Comparison of ENCODE assay signal across 8 cellular contexts in genomic region chr6:141483561-141484061, GRCh38.
DNase-seq lines count a peak whose midpoint lies in the region; ATAC-seq and TF ChIP-seq lines count a peak whose summit lies in the region.

No MANE protein-coding gene starts in this region.

- H3K27me3 ChIP-seq in thoracic aorta (replicated peaks; ENCODE audit: insufficient read depth): no peaks in the 10 kb centered on the region

- ATAC-seq in GM18498 (IDR thresholded peaks at IDR 0.05; ENCODE audit: unreplicated experiment) (peak; percentile 87), HG02623 (IDR thresholded peaks at IDR 0.05; ENCODE audit: unreplicated experiment) (peak; percentile 87), thoracic aorta (ENCODE audit: insufficient number of reproducible peaks, low FRiP score, low read depth) (no peak)

- H3K9me3 Mint-ChIP-seq in nephron: no peaks in the 10 kb centered on the region
- peaks cover 9% of the 10 kb centered on the region for H3K9me3 Mint-ChIP-seq in mesothelial cell of epicardium

- peak overlapping the region; percentile 21 to 74 (median 34) for H3K27ac Mint-ChIP-seq in nephron
- H3K27ac Mint-ChIP-seq in mesothelial cell of epicardium: no peak overlapping the region

- peaks cover 13% of the 10 kb centered on the region for H3K4me1 Mint-ChIP-seq in nephron
- no peaks in the 10 kb centered on the region for H3K4me1 Mint-ChIP-seq in mesothelial cell of epicardium

- H3K27me3 Mint-ChIP-seq in nephron (ENCODE audit: low read depth): no peaks in the 10 kb centered on the region
- H3K27me3 Mint-ChIP-seq in mesothelial cell of epicardium (ENCODE audit: low read depth): no peaks in the 10 kb centered on the region

- H3K4me3 Mint-ChIP-seq in nephron: peak overlapping the region in 1 of 3 experiments; percentile 29
- H3K4me3 Mint-ChIP-seq in mesothelial cell of epicardium: no peak overlapping the region

- TF ChIP-seq CTCF in WI38 (IDR thresholded peaks at IDR 0.05; ENCODE audit: low read depth, low read length) (no peak), nephron (IDR thresholded peaks at IDR 0.05; ENCODE audit: unreplicated experiment in 3 of 3) (no peak), thoracic aorta (IDR thresholded peaks at IDR 0.05) (no peak), mesothelial cell of epicardium (IDR thresholded peaks at IDR 0.05; ENCODE audit: unreplicated experiment) (no peak)

- peaks cover 7 to 19% of the 10 kb centered on the region in 2 donors for H3K4me1 ChIP-seq in thoracic aorta (ENCODE audit: control insufficient read depth in 1 of 2, low read depth in 2 of 2)

- no peaks in the 10 kb centered on the region for H3K9me3 ChIP-seq in thoracic aorta

- no peaks in the 10 kb centered on the region for H3K36me3 ChIP-seq in thoracic aorta

- H3K36me3 Mint-ChIP-seq in nephron (ENCODE audit: low read depth) (no peaks in the 10 kb centered on the region), mesothelial cell of epicardium (no peaks in the 10 kb centered on the region)

- H3K4me3 ChIP-seq in WI38 (ENCODE audit: low read depth, low read length) (peak overlapping the region; percentile 49), thoracic aorta (peak overlapping the region; percentile 62)

- DNase-seq in NCI-H1105 (lab: John Stamatoyannopoulos, UW) (peak; percentile 52), dermis microvascular lymphatic vessel endothelial cell (ENCODE audit: low read depth in 2 of 2) (peak; percentile 23 to 88), thoracic aorta (ENCODE audit: low spot score) (no peak), mesothelial cell of epicardium (ENCODE audit: low spot score in 2 of 2, unreplicated experiment in 2 of 2) (no peak)

- peak overlapping the region in 1 of 2 donors; percentile 22 for H3K27ac ChIP-seq in thoracic aorta

Comparison
In these comparisons a context has a peak if more than half of its experiments do, and no peak if none do; other contexts are left out.
1. DNase-seq: peak in NCI-H1105 (single experiment) and dermis microvascular lymphatic vessel endothelial cell (2 of 2); none in thoracic aorta (single experiment) and mesothelial cell of epicardium (0 of 2).